Comparison of ENCODE assay signal across 19 cellular contexts in the genomic region with DNA sequence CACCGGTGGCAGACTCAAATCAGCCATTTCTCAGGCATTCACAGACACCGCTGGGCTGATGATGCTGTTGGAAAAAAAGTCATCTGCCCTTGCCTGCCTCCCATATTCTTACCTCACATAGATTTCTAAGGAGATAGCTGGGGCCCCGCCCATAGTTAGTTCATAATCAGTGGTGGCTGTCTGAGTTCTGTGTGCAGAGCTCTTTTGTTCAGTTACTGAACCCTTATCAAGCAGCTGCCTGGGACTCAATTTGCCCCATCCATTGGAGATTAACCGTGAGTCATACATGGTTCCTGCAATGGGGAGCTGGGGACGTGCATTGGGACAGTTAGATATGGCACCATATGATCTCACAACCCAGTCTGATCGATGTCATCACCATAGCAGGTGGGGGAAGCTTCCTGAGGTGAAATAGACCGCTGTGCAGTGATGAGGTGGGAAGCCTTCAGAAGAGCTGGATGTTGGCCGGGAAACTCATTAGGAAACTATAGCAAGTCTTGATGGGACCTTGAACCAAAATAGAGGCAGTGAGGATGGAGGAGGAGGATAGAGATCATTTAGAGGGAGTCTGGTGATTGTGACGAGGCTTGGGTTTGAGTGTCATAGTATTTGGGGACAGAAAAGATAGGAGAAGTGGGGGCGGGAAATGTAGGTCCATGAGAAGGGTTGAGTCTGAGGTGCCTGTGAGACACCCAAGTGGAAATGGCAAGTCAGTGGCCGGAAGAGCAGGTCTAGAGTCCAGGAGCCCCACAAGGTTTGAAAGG.
"Had no signal": no experiment of that assay in that cellular context is flagged by ENCODE, and none has a peak within 500 bp of the region (broad histone marks: within the 10 kb centered on the region; RNA-seq: fewer than 3 reads in every experiment).

No MANE protein-coding gene starts in this region.

- H3K4me3 ChIP-seq: breast epithelium, colonic mucosa, dorsolateral prefrontal cortex, esophagus muscularis mucosa, stomach, suprapubic skin, tibial nerve, vagina had no signal

- H3K36me3 ChIP-seq: breast epithelium, colonic mucosa had no signal

- H3K27me3 ChIP-seq: breast epithelium, colonic mucosa, dorsolateral prefrontal cortex, esophagus muscularis mucosa, stomach, suprapubic skin, tibial nerve, vagina had no signal

- DNase-seq: activated CD8-positive, alpha-beta T cell treated with anti-CD3 and anti-CD28 coated beads, Interleukin-2, amount 10 ng/mL, durations not matched to agents 7 days and 5 days; colonic mucosa; dorsolateral prefrontal cortex; effector memory CD8-positive, alpha-beta T cell; glutamatergic neuron; hippocampal formation; midbrain; right cardiac atrium; stomach had no signal

- H3K9me3 ChIP-seq: breast epithelium, colonic mucosa, esophagus muscularis mucosa, stomach, suprapubic skin, tibial nerve, vagina had no signal

- H3K36me3 Mint-ChIP-seq: activated naive CD4-positive, alpha-beta T cell treated with anti-CD3 and anti-CD28 coated beads, Interleukin-2, amount 50 U/mL, for 72 hours; WTC11 had no signal

- ATAC-seq: activated CD8-positive, alpha-beta T cell treated with anti-CD3 and anti-CD28 coated beads, Interleukin-2, amount 10 ng/mL, durations not matched to agents 7 days and 5 days; activated naive CD4-positive, alpha-beta T cell treated with anti-CD3 and anti-CD28 coated beads, Interleukin-2, amount 50 U/mL, for 72 hours; effector memory CD8-positive, alpha-beta T cell; right cardiac atrium; WTC11 had no signal

- H3K4me3 Mint-ChIP-seq: activated CD8-positive, alpha-beta T cell treated with anti-CD3 and anti-CD28 coated beads, Interleukin-2, amount 10 ng/mL, durations not matched to agents 7 days and 5 days; activated T-helper 1 cell treated with anti-CD3 and anti-CD28 coated beads, Interleukin-12 subunit alpha, Interleukin-12 subunit beta, Interleukin-2, Interleukin-4 antibody, amounts not matched to agents 30 ng/mL and 10 ng/mL and 1 ng/mL, durations not matched to agents 14 hours and 24 hours and 36 hours; effector memory CD8-positive, alpha-beta T cell; nephron; WTC11 had no signal

- H3K9me3 Mint-ChIP-seq: activated naive CD4-positive, alpha-beta T cell treated with anti-CD3 and anti-CD28 coated beads, Interleukin-2, amount 50 U/mL, for 72 hours; activated T-helper 1 cell treated with anti-CD3 and anti-CD28 coated beads, Interleukin-12 subunit alpha, Interleukin-12 subunit beta, Interleukin-2, Interleukin-4 antibody, amounts not matched to agents 30 ng/mL and 10 ng/mL and 1 ng/mL, durations not matched to agents 14 hours and 24 hours and 36 hours; effector memory CD8-positive, alpha-beta T cell; nephron; WTC11 had no signal

- H3K4me1 ChIP-seq: breast epithelium, parathyroid adenoma had no signal

- H3K27ac Mint-ChIP-seq: activated CD8-positive, alpha-beta T cell treated with anti-CD3 and anti-CD28 coated beads, Interleukin-2, amount 10 ng/mL, durations not matched to agents 7 days and 5 days; activated naive CD4-positive, alpha-beta T cell treated with anti-CD3 and anti-CD28 coated beads, Interleukin-2, amount 50 U/mL, for 72 hours; activated T-helper 1 cell treated with anti-CD3 and anti-CD28 coated beads, Interleukin-12 subunit alpha, Interleukin-12 subunit beta, Interleukin-2, Interleukin-4 antibody, amounts not matched to agents 30 ng/mL and 10 ng/mL and 1 ng/mL, durations not matched to agents 14 hours and 24 hours and 36 hours; effector memory CD8-positive, alpha-beta T cell; nephron; WTC11 had no signal
